In the genomic region with DNA sequence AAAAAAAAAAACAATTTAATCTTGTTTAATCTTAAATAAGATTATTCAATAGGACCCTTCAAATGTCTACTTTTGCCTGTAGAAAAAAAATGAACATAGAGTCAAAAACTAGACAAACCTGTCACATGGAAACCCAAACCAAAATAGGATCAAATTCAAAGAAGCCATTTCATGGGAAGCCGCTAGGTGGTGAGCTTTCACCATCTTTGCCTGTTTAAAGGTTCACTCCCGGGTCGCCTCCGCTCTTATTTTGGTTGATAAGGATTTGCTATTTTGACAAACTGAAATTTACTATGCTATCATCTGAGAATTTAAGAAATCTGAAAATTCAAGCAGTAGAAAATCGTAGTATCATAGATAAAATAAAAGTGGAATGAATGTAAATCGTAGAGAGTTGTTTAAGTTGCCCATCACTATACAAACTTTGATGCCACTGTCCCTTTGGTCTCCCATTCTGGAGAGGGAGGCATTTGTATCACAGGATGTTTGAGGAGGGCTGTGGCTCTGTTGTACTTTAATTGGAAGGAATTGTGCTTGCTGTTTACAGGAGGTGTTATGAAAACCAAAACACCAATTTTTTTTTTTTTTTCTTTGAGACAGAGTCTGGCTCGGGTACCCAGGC, we compare ENCODE assay signal across 8 cellular contexts. TPM values are rescaled to one million over a fixed set of nuclear protein-coding genes. Genes with fewer than 3 reads are reported as not detected.
DNase-seq lines count a peak whose midpoint lies in the region; ATAC-seq, FAIRE-seq and TF ChIP-seq lines count a peak whose summit lies in the region.

No MANE protein-coding gene starts in this region.

- no peaks in the 10 kb centered on the region for H3K27me3 ChIP-seq in pancreas

- no peaks in the 10 kb centered on the region for H3K36me3 ChIP-seq in pancreas

- FAIRE-seq in pancreas (lab: Jason Lieb, UNC), result peak; percentile 49

- CTCF ChIA-PET in HEK293T (lab: Yijun Ruan, JAX), result interaction anchor here (0.7 to 1.3 kb wide), 3 partner anchors 27 to 399 kb away, joined by 3 to 7 read pairs (median 5); no protein-coding TSS in a partner anchor

- POLR2A ChIA-PET in HEK293T (lab: Yijun Ruan, JAX), result no interaction called here

- peak; percentile 84 for TF ChIP-seq CTCF in fibroblast of the aortic adventitia (IDR thresholded peaks at IDR 0.05; ENCODE audit: insufficient read depth, low read length)
- peak; percentile 51 to 71 (median 64) for TF ChIP-seq CTCF in pancreas (IDR thresholded peaks at IDR 0.05)

- H3K9me3 ChIP-seq in pancreas, result no peaks in the 10 kb centered on the region

- H3K4me3 ChIP-seq in fibroblast of the aortic adventitia (ENCODE audit: low read depth, low read length) (no peak overlapping the region), pancreas (no peak overlapping the region)

- no peak overlapping the region for H3K27ac ChIP-seq in pancreas

- no peaks in the 10 kb centered on the region for H3K4me1 ChIP-seq in pancreas

- intact Hi-C loops in Right ventricle myocardium superior (cut with DNase I) (loop anchor here (5.0 kb wide), 2 partner anchors 119 to 659 kb away; no protein-coding TSS in a partner anchor), Right ventricle myocardium inferior (cut with DNase I) (loop anchor here (5.0 to 10.0 kb wide), 4 partner anchors 119 to 659 kb away; no protein-coding TSS in a partner anchor), pancreas (cut with DNase I) (loop anchor here in 1 of 3 donors (10.0 kb wide), 1 partner anchor 657 kb away; no protein-coding TSS in a partner anchor)

- WGBS in pancreas, 2 donors, result 12 to 18% methylated on average over 7 of the region's 7 CpGs

- DNase-seq in Right ventricle myocardium superior, result no peak
- DNase-seq in Right ventricle myocardium inferior (ENCODE audit: missing footprints), result no peak
- peak; percentile 65 for DNase-seq in HEK293T (ENCODE audit: extremely low spot score)
- DNase-seq in NCI-H1694 (lab: John Stamatoyannopoulos, UW), result peak; percentile 82
- peak; percentile 6 for DNase-seq in T1000 (lab: John Stamatoyannopoulos, UW)
- DNase-seq in fibroblast of the aortic adventitia (ENCODE audit: low read depth), result peak; percentile 80
- DNase-seq in pancreas, result peak in 2 of 6 donors; percentile 26 to 61

- ATAC-seq in Right ventricle myocardium superior (ENCODE audit: poor library complexity) (peak; percentile 76), Right ventricle myocardium inferior (no peak), pancreas (peak; percentile 76 to 91 (median 88)), HG03045 (IDR thresholded peaks at IDR 0.05; ENCODE audit: unreplicated experiment) (no peak)

TF ChIP-seq in HEK293T, 16 proteins besides CTCF, POLR2A, EP300 and RAD21:
- TF ChIP-seq LEF1 (IDR thresholded peaks at IDR 0.05; ENCODE audit: borderline replicate concordance) (no peak), FOXM1 (IDR thresholded peaks at IDR 0.05; ENCODE audit: borderline replicate concordance) (no peak), HDGF (IDR thresholded peaks at IDR 0.05; ENCODE audit: borderline replicate concordance) (no peak), BHLHE40 (IDR thresholded peaks at IDR 0.05; ENCODE audit: borderline replicate concordance) (no peak), TARDBP (IDR thresholded peaks at IDR 0.05) (no peak), SP1 (IDR thresholded peaks at IDR 0.05) (no peak), SUZ12 (IDR thresholded peaks at IDR 0.05) (no peak), ZNF384 (IDR thresholded peaks at IDR 0.05) (no peak), FOXK2 (IDR thresholded peaks at IDR 0.05) (no peak), CTBP1 (IDR thresholded peaks at IDR 0.05; ENCODE audit: borderline replicate concordance) (no peak), NFRKB (IDR thresholded peaks at IDR 0.05) (no peak), ELF4 (IDR thresholded peaks at IDR 0.05) (no peak), L3MBTL2 (conservative IDR thresholded peaks at IDR 0.05) (no peak), FOXA1 (IDR thresholded peaks at IDR 0.05) (no peak), ARNT (IDR thresholded peaks at IDR 0.05) (no peak)
- TF ChIP-seq, protein P1, sequence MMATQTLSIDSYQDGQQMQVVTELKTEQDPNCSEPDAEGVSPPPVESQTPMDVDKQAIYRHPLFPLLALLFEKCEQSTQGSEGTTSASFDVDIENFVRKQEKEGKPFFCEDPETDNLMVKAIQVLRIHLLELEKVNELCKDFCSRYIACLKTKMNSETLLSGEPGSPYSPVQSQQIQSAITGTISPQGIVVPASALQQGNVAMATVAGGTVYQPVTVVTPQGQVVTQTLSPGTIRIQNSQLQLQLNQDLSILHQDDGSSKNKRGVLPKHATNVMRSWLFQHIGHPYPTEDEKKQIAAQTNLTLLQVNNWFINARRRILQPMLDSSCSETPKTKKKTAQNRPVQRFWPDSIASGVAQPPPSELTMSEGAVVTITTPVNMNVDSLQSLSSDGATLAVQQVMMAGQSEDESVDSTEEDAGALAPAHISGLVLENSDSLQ (IDR thresholded peaks at IDR 0.05), result no peak

RNA-seq across cellular contexts. Expression of a gene that starts 43.5 kb away (rescaled TPM):
- total RNA-seq in Right ventricle myocardium superior (0.27 TPM), Right ventricle myocardium inferior (0.19 TPM), fibroblast of the aortic adventitia (ENCODE audit: low replicate concordance) (under 0.01 and 0.18 TPM in 2 replicates), pancreas (1 to 10 TPM; 1.3 to 5.3 (median 2.3) TPM)
- 1 to 10 TPM in 1 of 2 donors, under 1 TPM in 1; 0.84 to 1.0 TPM for polyA plus RNA-seq in pancreas

Comparison
In these comparisons a context has a peak if more than half of its experiments do, and no peak if none do; other contexts are left out.
1. ATAC-seq: peak in Right ventricle myocardium superior (single experiment) and pancreas (4 of 4); none in Right ventricle myocardium inferior (single experiment) and HG03045 (single experiment).
2. DNase-seq: peak in HEK293T (single experiment), NCI-H1694 (single experiment), T1000 (single experiment) and fibroblast of the aortic adventitia (single experiment); none in Right ventricle myocardium superior (single experiment) and Right ventricle myocardium inferior (single experiment).